In genomic region chr9:124741681-124742080, GRCh38 we compare ENCODE assay signal across 23 cellular contexts. TPM values are rescaled to one million over a fixed set of nuclear protein-coding genes. Genes with fewer than 3 reads are reported as not detected.
A peak's percentile ranks its signal among the peaks of the same experiment; 100 is the strongest.
DNase-seq lines count a peak whose midpoint lies in the region; ATAC-seq, FAIRE-seq and TF ChIP-seq lines count a peak whose summit lies in the region.
"Had no signal": no experiment of that assay in that cellular context is flagged by ENCODE, and none has a peak within 500 bp of the region (broad histone marks: within the 10 kb centered on the region; RNA-seq: fewer than 3 reads in every experiment).

No MANE protein-coding gene starts in this region.

- H3K4me3 Mint-ChIP-seq in Calu3 (ENCODE audit: low read depth, unreplicated experiment) = no peak overlapping the region
- H3K4me3 Mint-ChIP-seq in GM23338 = no peak overlapping the region
- no peak overlapping the region for H3K4me3 Mint-ChIP-seq in activated T-helper 2 cell treated with anti-CD3 and anti-CD28 coated beads, Interferon-gamma antibody, Interleukin-2, Interleukin-4, amounts not matched to agents 10 μg/mL and 5 μg/mL and 100 μg/mL, durations not matched to agents 14 hours and 24 hours and 36 hours (ENCODE audit: low read depth)
- H3K4me3 Mint-ChIP-seq in neural crest cell = no peak overlapping the region
- H3K4me3 Mint-ChIP-seq: CD14-positive monocyte had no signal

- peaks cover 4% of the 10 kb centered on the region for H4K20me1 ChIP-seq in GM23338 (replicated peaks; ENCODE audit: insufficient read depth)

- H3K9me3 Mint-ChIP-seq in Calu3 (ENCODE audit: low read depth, unreplicated experiment) = no peaks in the 10 kb centered on the region
- H3K9me3 Mint-ChIP-seq in GM23338 = no peaks in the 10 kb centered on the region
- no peaks in the 10 kb centered on the region for H3K9me3 Mint-ChIP-seq in activated T-helper 2 cell treated with anti-CD3 and anti-CD28 coated beads, Interferon-gamma antibody, Interleukin-2, Interleukin-4, amounts not matched to agents 10 μg/mL and 5 μg/mL and 100 μg/mL, durations not matched to agents 14 hours and 24 hours and 36 hours
- H3K9me3 Mint-ChIP-seq in neural crest cell = no peaks in the 10 kb centered on the region
- H3K9me3 Mint-ChIP-seq: CD14-positive monocyte had no signal

- BruUV-seq in Calu3 (replicated peaks; lab: Mats Ljungman, UMichigan) = no TSS peak

- H3K27ac ChIP-seq in GM23338 (ENCODE audit: low read depth) = no peak overlapping the region
- H3K27ac ChIP-seq: SJCRH30 had no signal

- no peaks in the 10 kb centered on the region for H3K4me1 ChIP-seq in GM23338 (ENCODE audit: insufficient read depth)
- H3K4me1 ChIP-seq: SJCRH30 had no signal

- FAIRE-seq in GM19239 (lab: Jason Lieb, UNC) = no peak

- H3K4me1 Mint-ChIP-seq in Calu3 (ENCODE audit: low read depth, unreplicated experiment) (peaks cover 30% of the 10 kb centered on the region), GM23338 (peaks cover 30% of the 10 kb centered on the region), neural crest cell (peaks cover 11% of the 10 kb centered on the region)
- peaks cover 36% of the 10 kb centered on the region for H3K4me1 Mint-ChIP-seq in activated T-helper 2 cell treated with anti-CD3 and anti-CD28 coated beads, Interferon-gamma antibody, Interleukin-2, Interleukin-4, amounts not matched to agents 10 μg/mL and 5 μg/mL and 100 μg/mL, durations not matched to agents 14 hours and 24 hours and 36 hours (ENCODE audit: low read depth)

- H3K4me2 ChIP-seq in GM23338 = no peak overlapping the region

- ATAC-seq in GM23338 (no peak), GM21723 (IDR thresholded peaks at IDR 0.05; ENCODE audit: unreplicated experiment) (no peak)
- ATAC-seq: Panc1 had no signal

- no peaks in the 10 kb centered on the region for H3K27me3 Mint-ChIP-seq in Calu3 (ENCODE audit: unreplicated experiment)
- peaks cover 1% of the 10 kb centered on the region for H3K27me3 Mint-ChIP-seq in GM23338 (ENCODE audit: insufficient read depth, low read depth, poor library complexity)
- H3K27me3 Mint-ChIP-seq in activated T-helper 2 cell treated with anti-CD3 and anti-CD28 coated beads, Interferon-gamma antibody, Interleukin-2, Interleukin-4, amounts not matched to agents 10 μg/mL and 5 μg/mL and 100 μg/mL, durations not matched to agents 14 hours and 24 hours and 36 hours (ENCODE audit: low read depth) = no peaks in the 10 kb centered on the region
- no peaks in the 10 kb centered on the region for H3K27me3 Mint-ChIP-seq in neural crest cell (ENCODE audit: low read depth)

- CTCF ChIA-PET in Calu3 (lab: Charles Lee) = no interaction called here

- no peak overlapping the region for H2AFZ ChIP-seq in GM23338

- intact Hi-C loops in Calu3 (cut with micrococcal nuclease; ENCODE audit: unreplicated experiment) = no loop called here
- intact Hi-C loops in activated T-helper 2 cell treated with anti-CD3 and anti-CD28 coated beads, Interferon-gamma antibody, Interleukin-2, Interleukin-4, amounts not matched to agents 10 μg/mL and 5 μg/mL and 100 μg/mL, durations not matched to agents 14 hours and 24 hours and 36 hours (cut with micrococcal nuclease) = loop anchor here (2.0 kb wide), 1 partner anchor 13 kb away; no protein-coding TSS in a partner anchor

- DNase-seq in Calu3 (no peak), GM23338 (ENCODE audit: low spot score) (no peak), neural crest cell (ENCODE audit: low read depth, low spot score) (no peak), T-helper 1 cell (no peak), NCI-H2081 (lab: John Stamatoyannopoulos, UW) (no peak), GM19239 (ENCODE audit: insufficient read length, low spot score) (no peak)
- no peak for DNase-seq in activated T-helper 2 cell treated with anti-CD3 and anti-CD28 coated beads, Interferon-gamma antibody, Interleukin-2, Interleukin-4, amounts not matched to agents 10 μg/mL and 5 μg/mL and 100 μg/mL, durations not matched to agents 14 hours and 24 hours and 36 hours (ENCODE audit: low spot score)
- DNase-seq: ACHN, AML-193, COR-L47, GF-D8, GOT3, KG1, NCI-H1417 treated with DMSO at 0.1 percent for 48 hours, NCI-H187 treated with DMSO at 0.1 percent for 48 hours, NCI-H226, NCI-H524, NCI-H82, SJCRH30, SW 1271 had no signal

- H3K4me3 ChIP-seq in GM23338 = no peak overlapping the region
- H3K4me3 ChIP-seq: SJCRH30 had no signal

- H3K79me2 ChIP-seq in GM23338 (replicated peaks; ENCODE audit: insufficient read depth) = peaks cover 78% of the 10 kb centered on the region

- no peaks in the 10 kb centered on the region for H3K36me3 Mint-ChIP-seq in Calu3 (ENCODE audit: insufficient read depth, unreplicated experiment)
- peaks cover 28% of the 10 kb centered on the region for H3K36me3 Mint-ChIP-seq in GM23338 (ENCODE audit: low read depth)
- H3K36me3 Mint-ChIP-seq in activated T-helper 2 cell treated with anti-CD3 and anti-CD28 coated beads, Interferon-gamma antibody, Interleukin-2, Interleukin-4, amounts not matched to agents 10 μg/mL and 5 μg/mL and 100 μg/mL, durations not matched to agents 14 hours and 24 hours and 36 hours (ENCODE audit: low read depth) = no peaks in the 10 kb centered on the region
- H3K36me3 Mint-ChIP-seq in neural crest cell (ENCODE audit: low read depth) = no peaks in the 10 kb centered on the region
- H3K36me3 Mint-ChIP-seq: CD14-positive monocyte had no signal

- no peaks in the 10 kb centered on the region for H3F3A ChIP-seq in GM23338 (replicated peaks; ENCODE audit: low read depth)

- no peaks in the 10 kb centered on the region for H3K36me3 ChIP-seq in GM23338 (ENCODE audit: insufficient read depth)
- H3K36me3 ChIP-seq: SJCRH30 had no signal

- H3K9me2 ChIP-seq in GM23338 (ENCODE audit: insufficient read depth) = no peaks in the 10 kb centered on the region

- TF ChIP-seq CTCF in Calu3 (IDR thresholded peaks at IDR 0.05; ENCODE audit: unreplicated experiment) (no peak), GM23338 (conservative IDR thresholded peaks at IDR 0.05; ENCODE audit: low read depth in 2 of 2) (no peak), neural crest cell (conservative IDR thresholded peaks at IDR 0.05) (no peak)

- H3K27ac Mint-ChIP-seq in Calu3 (ENCODE audit: unreplicated experiment) (peak overlapping the region; percentile 48), GM23338 (peak overlapping the region; percentile 1; the same call in 1 of the 2 replicates), neural crest cell (ENCODE audit: unreplicated experiment) (peak overlapping the region; percentile 10)
- peak overlapping the region; percentile 78 for H3K27ac Mint-ChIP-seq in activated T-helper 2 cell treated with anti-CD3 and anti-CD28 coated beads, Interferon-gamma antibody, Interleukin-2, Interleukin-4, amounts not matched to agents 10 μg/mL and 5 μg/mL and 100 μg/mL, durations not matched to agents 14 hours and 24 hours and 36 hours

- no peaks in the 10 kb centered on the region for H3K27me3 ChIP-seq in GM23338 (ENCODE audit: insufficient read depth)
- H3K27me3 ChIP-seq: SJCRH30 had no signal

TF ChIP-seq in GM23338, 12 proteins besides CTCF, POLR2A, EP300 and RAD21 (continues in another document):
- TF ChIP-seq ETS1 (IDR thresholded peaks at IDR 0.05) = no peak
- no peak for TF ChIP-seq NANOG (IDR thresholded peaks at IDR 0.05; ENCODE audit: borderline replicate concordance)

RNA-seq across cellular contexts. Expression of gene NR6A1, which starts 29.4 kb away (rescaled TPM):
- 5.9 and 6.7 TPM in 2 replicates for total RNA-seq in Calu3 (2022)
- total RNA-seq in GM23338 (2014; rRNA removed; shearing (Covaris generic)) = 125 and 139 TPM in 2 replicates
- polyA plus RNA-seq in GM23338 (2016; fragmentation: Nextera tagmentation; extraction: Ambion mirVana) = 40.9 and 44.2 TPM in 2 replicates
- 1.5 and 1.8 TPM in 2 replicates for total RNA-seq in activated T-helper 2 cell treated with anti-CD3 and anti-CD28 coated beads, Interferon-gamma antibody, Interleukin-2, Interleukin-4, amounts not matched to agents 10 μg/mL and 5 μg/mL and 100 μg/mL, durations not matched to agents 14 hours and 24 hours and 36 hours
- total RNA-seq in neural crest cell = 60.7 and 63.7 TPM in 2 replicates

RNA-seq across cellular contexts. Expression of gene OLFML2A, which starts 35.3 kb away (rescaled TPM):
- total RNA-seq in Calu3 (2022) (0.88 and 0.99 TPM in 2 replicates), neural crest cell (0.09 and 0.14 TPM in 2 replicates)
- total RNA-seq in GM23338 (2014; rRNA removed; shearing (Covaris generic)) = 6.4 and 6.7 TPM in 2 replicates
- 1.1 TPM in 2 replicates for polyA plus RNA-seq in GM23338 (2016; fragmentation: Nextera tagmentation; extraction: Ambion mirVana)
- 0.11 TPM in 1 of 2 replicates, not detected in the other for total RNA-seq in activated T-helper 2 cell treated with anti-CD3 and anti-CD28 coated beads, Interferon-gamma antibody, Interleukin-2, Interleukin-4, amounts not matched to agents 10 μg/mL and 5 μg/mL and 100 μg/mL, durations not matched to agents 14 hours and 24 hours and 36 hours

Comparison
In these comparisons a context has a peak if more than half of its experiments do, and no peak if none do; other contexts are left out.
1. H3K27ac Mint-ChIP-seq: peak in every context shown above with its lines; median percentile 78 in activated T-helper 2 cell treated with anti-CD3 and anti-CD28 coated beads, Interferon-gamma antibody, Interleukin-2, Interleukin-4, amounts not matched to agents 10 μg/mL and 5 μg/mL and 100 μg/mL, durations not matched to agents 14 hours and 24 hours and 36 hours; 48 in Calu3; 10 in neural crest cell; 1 in GM23338.